2 cellular contexts compared by ENCODE assay signal in the genomic region with DNA sequence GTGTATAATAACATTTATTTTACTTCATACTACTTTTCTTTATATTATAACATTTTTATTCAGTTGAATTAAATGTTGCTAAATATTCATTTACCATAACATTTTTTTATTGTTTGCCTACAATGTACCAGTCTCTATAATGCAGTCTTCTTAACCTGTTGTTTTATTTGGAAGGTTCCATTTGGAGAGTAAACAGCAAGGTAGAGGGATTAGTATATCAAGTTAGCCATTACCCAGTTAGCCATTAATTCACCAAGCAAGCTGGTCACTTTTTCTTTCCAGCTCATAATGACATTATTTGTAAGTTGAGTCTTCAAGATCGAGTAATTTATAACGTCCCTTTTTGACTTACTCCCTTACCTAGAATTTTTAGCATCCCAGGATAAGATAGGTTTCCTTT.
TF ChIP-seq lines count a peak whose summit lies in the region.

No MANE protein-coding gene starts in this region.

TF ChIP-seq in liver, 16 proteins besides CTCF, POLR2A, EP300 and RAD21:
- TF ChIP-seq YY1 (IDR thresholded peaks at IDR 0.05) (peak; percentile 57), MAX (IDR thresholded peaks at IDR 0.05) (no peak)

TF ChIP-seq in HepG2, 621 proteins besides CTCF, POLR2A, EP300 and RAD21:
- no peak for TF ChIP-seq HNRNPH1 (optimal IDR thresholded peaks at IDR 0.05; ENCODE audit: low read depth, low read length)
- TF ChIP-seq FLYWCH1 (CRISPR knock-in tag; IDR thresholded peaks at IDR 0.05) = no peak
- TF ChIP-seq MZF1 (CRISPR knock-in tag; IDR thresholded peaks at IDR 0.05; ENCODE audit: borderline replicate concordance) = no peak
- TF ChIP-seq, protein P1, sequence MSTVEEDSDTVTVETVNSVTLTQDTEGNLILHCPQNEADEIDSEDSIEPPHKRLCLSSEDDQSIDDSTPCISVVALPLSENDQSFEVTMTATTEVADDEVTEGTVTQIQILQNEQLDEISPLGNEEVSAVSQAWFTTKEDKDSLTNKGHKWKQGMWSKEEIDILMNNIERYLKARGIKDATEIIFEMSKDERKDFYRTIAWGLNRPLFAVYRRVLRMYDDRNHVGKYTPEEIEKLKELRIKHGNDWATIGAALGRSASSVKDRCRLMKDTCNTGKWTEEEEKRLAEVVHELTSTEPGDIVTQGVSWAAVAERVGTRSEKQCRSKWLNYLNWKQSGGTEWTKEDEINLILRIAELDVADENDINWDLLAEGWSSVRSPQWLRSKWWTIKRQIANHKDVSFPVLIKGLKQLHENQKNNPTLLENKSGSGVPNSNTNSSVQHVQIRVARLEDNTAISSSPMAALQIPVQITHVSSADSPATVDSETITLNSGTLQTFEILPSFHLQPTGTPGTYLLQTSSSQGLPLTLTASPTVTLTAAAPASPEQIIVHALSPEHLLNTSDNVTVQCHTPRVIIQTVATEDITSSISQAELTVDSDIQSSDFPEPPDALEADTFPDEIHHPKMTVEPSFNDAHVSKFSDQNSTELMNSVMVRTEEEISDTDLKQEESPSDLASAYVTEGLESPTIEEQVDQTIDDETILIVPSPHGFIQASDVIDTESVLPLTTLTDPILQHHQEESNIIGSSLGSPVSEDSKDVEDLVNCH (CRISPR knock-in tag; IDR thresholded peaks at IDR 0.05) = no peak
- TF ChIP-seq ZNF496 (CRISPR knock-in tag; IDR thresholded peaks at IDR 0.05; ENCODE audit: insufficient replicate concordance) = no peak
- TF ChIP-seq ZGPAT (CRISPR knock-in tag; IDR thresholded peaks at IDR 0.05) = no peak
- TF ChIP-seq ISX (CRISPR knock-in tag; conservative IDR thresholded peaks at IDR 0.05) = no peak
- no peak for TF ChIP-seq FOXC1 (CRISPR knock-in tag; IDR thresholded peaks at IDR 0.05; ENCODE audit: borderline replicate concordance)
- TF ChIP-seq, protein P2, sequence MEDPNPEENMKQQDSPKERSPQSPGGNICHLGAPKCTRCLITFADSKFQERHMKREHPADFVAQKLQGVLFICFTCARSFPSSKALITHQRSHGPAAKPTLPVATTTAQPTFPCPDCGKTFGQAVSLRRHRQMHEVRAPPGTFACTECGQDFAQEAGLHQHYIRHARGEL (CRISPR knock-in tag; IDR thresholded peaks at IDR 0.05) = no peak
- TF ChIP-seq, protein P3, sequence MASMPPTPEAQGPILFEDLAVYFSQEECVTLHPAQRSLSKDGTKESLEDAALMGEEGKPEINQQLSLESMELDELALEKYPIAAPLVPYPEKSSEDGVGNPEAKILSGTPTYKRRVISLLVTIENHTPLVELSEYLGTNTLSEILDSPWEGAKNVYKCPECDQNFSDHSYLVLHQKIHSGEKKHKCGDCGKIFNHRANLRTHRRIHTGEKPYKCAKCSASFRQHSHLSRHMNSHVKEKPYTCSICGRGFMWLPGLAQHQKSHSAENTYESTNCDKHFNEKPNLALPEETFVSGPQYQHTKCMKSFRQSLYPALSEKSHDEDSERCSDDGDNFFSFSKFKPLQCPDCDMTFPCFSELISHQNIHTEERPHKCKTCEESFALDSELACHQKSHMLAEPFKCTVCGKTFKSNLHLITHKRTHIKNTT (CRISPR knock-in tag; IDR thresholded peaks at IDR 0.05) = no peak
- no peak for TF ChIP-seq MTF1 (CRISPR knock-in tag; IDR thresholded peaks at IDR 0.05)
- no peak for TF ChIP-seq ASH2L (IDR thresholded peaks at IDR 0.05; ENCODE audit: insufficient read length, low read depth, low read length)
- TF ChIP-seq TCF12 (IDR thresholded peaks at IDR 0.05) = no peak
- no peak for TF ChIP-seq TCF12 (CRISPR knock-in tag; IDR thresholded peaks at IDR 0.05)
